Comparison of ENCODE assay signal across 8 cellular contexts in genomic region chr17:4950075-4950756, GRCh38. TPM values are rescaled to one million over a fixed set of nuclear protein-coding genes. Genes with fewer than 3 reads are reported as not detected.
DNase-seq lines count a peak whose midpoint lies in the region; ATAC-seq and FAIRE-seq lines count a peak whose summit lies in the region.

No MANE protein-coding gene starts in this region.

- peak; percentile 5 for ATAC-seq in left ventricle myocardium superior
- no peak for ATAC-seq in sciatic nerve

- FAIRE-seq in frontal cortex (lab: Jason Lieb, UNC): no peak

- intact Hi-C loops in left ventricle myocardium superior (cut with micrococcal nuclease): no loop called here
- intact Hi-C loops in sciatic nerve (cut with DNase I): no loop called here

- DNase-seq in activated gamma-delta T cell (lab: John Stamatoyannopoulos, UW): peak; percentile 70
- no peak for DNase-seq in activated gamma-delta T cell treated with Interleukin-2 at 50 U/mL for 16 hours
- DNase-seq in NAMALWA (ENCODE audit: low spot score): peak; percentile 35
- DNase-seq in activated naive CD4-positive, alpha-beta T cell treated with anti-CD3 and anti-CD28 coated beads, Interleukin-2, amount 50 U/mL, for 16 hours: peak; percentile 41
- DNase-seq in left ventricle myocardium superior: peak; percentile 87
- peak; percentile 83 for DNase-seq in sciatic nerve (ENCODE audit: low spot score)
- DNase-seq in medulla oblongata (ENCODE audit: extremely low spot score): no peak
- no peak for DNase-seq in frontal cortex (ENCODE audit: low spot score in 2 of 2)

RNA-seq across cellular contexts. Expression of gene ENO3, which starts 0.7 kb away (rescaled TPM):
- total RNA-seq in left ventricle myocardium superior (670 TPM), sciatic nerve (5.1 TPM), frontal cortex (0.82 TPM)

RNA-seq across cellular contexts. Expression of gene PFN1, which starts 1.9 kb away (rescaled TPM):
- total RNA-seq in left ventricle myocardium superior (193 TPM), sciatic nerve (234 TPM), frontal cortex (69.3 TPM)

RNA-seq across cellular contexts. Expression of gene RNF167, which starts 10.1 kb away (rescaled TPM):
- 104 TPM for total RNA-seq in left ventricle myocardium superior
- total RNA-seq in sciatic nerve: 76.5 TPM
- total RNA-seq in frontal cortex: 13.0 TPM

RNA-seq across cellular contexts. Expression of gene SLC25A11, which starts 10.4 kb away (rescaled TPM):
- total RNA-seq in left ventricle myocardium superior: 246 TPM
- total RNA-seq in sciatic nerve: 28.3 TPM
- 59.1 TPM for total RNA-seq in frontal cortex

RNA-seq across cellular contexts. Expression of gene SPAG7, which starts 17.4 kb away (rescaled TPM):
- 151 TPM for total RNA-seq in left ventricle myocardium superior
- total RNA-seq in sciatic nerve: 50.8 TPM
- 27.7 TPM for total RNA-seq in frontal cortex

Comparison
In these comparisons a context has a peak if more than half of its experiments do, and no peak if none do; other contexts are left out.
1. DNase-seq: peak in activated gamma-delta T cell (single experiment), NAMALWA (single experiment), activated naive CD4-positive, alpha-beta T cell treated with anti-CD3 and anti-CD28 coated beads, Interleukin-2, amount 50 U/mL, for 16 hours (single experiment), left ventricle myocardium superior (single experiment) and sciatic nerve (single experiment); none in activated gamma-delta T cell treated with Interleukin-2 at 50 U/mL for 16 hours (single experiment), medulla oblongata (single experiment) and frontal cortex (0 of 2).
2. RNA of gene ENO3, which starts 0.7 kb away (total RNA-seq): 670 TPM in left ventricle myocardium superior (single experiment); 5.1 TPM in sciatic nerve (single experiment) and 0.82 TPM in frontal cortex (single experiment); every median in the first group is over 100 times any median in the second.